Comparison of ENCODE assay signal across 14 cellular contexts in the genomic region with DNA sequence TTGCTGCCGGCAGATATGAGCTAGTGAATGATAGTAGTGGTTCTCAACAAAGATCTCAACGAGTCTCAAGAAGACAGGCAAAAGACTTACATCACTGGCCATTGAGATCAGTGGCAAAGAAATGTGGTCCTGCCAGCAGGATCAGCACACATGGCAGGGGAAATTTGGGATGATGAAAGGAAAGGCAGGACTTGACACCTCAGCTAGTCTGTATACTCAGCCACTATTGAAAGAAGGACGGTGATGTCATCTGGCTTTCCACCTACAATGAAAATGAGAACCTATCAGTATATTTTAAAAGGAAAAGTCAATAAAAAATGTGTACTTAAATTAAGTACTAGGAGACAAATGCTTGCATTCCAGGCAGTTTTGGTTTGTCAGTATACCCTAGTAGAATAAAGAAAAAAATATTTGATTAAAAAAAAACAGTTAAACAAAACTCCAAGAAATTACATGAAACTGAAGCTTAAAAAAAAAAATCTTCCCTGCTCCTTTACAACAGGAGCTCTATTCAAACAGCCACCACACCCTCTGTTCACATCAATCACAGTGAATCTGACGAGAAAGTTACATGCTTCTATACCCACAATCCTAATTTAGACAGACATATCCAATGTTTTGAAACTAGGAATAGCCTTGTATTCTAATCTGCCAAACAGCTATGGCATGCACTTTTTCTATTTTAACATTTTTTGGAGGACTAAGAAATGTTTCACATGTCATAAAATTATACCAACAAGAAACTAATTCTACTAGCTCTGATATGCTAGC. TPM values are rescaled to one million over a fixed set of nuclear protein-coding genes. Genes with fewer than 3 reads are reported as not detected.
DNase-seq lines count a peak whose midpoint lies in the region; ATAC-seq and TF ChIP-seq lines count a peak whose summit lies in the region.
"Had no signal": no experiment of that assay in that cellular context is flagged by ENCODE, and none has a peak within 500 bp of the region (broad histone marks: within the 10 kb centered on the region; RNA-seq: fewer than 3 reads in every experiment).

No MANE protein-coding gene starts in this region.

- H3K9me3 Mint-ChIP-seq in MCF 10A (ENCODE audit: unreplicated experiment) (no peaks in the 10 kb centered on the region), memory B cell (no peaks in the 10 kb centered on the region)
- H3K9me3 Mint-ChIP-seq: T-helper 2 cell treated with Interferon-gamma antibody and Interleukin-4, amounts not matched to agents 5 μg/mL and 100 μg/mL, for 36 hours had no signal

- H3K27me3 ChIP-seq in subcutaneous abdominal adipose tissue (ENCODE audit: control insufficient read depth in 5 of 5, insufficient read depth in 4 of 5, low read length in 5 of 5), result no peaks in the 10 kb centered on the region
- H3K27me3 ChIP-seq: testis had no signal

- CTCF ChIA-PET in MCF 10A (lab: Yijun Ruan, JAX), result interaction anchor here (0.6 to 3.8 kb wide), 8 partner anchors 10 to 767 kb away, joined by 3 to 21 read pairs (median 4); no protein-coding TSS in a partner anchor

- no peak for ATAC-seq in memory B cell (ENCODE audit: low read depth)

- POLR2A ChIA-PET in MCF 10A (lab: Yijun Ruan, JAX), result interaction anchor here (0.5 to 14.4 kb wide), 21 partner anchors 10 to 336 kb away, joined by 3 to 351 read pairs (median 5); a partner anchor contains a TSS

- intact Hi-C loops in MCF 10A (cut with micrococcal nuclease), result loop anchor here (5.0 kb wide), 1 partner anchor 40 kb away; no protein-coding TSS in a partner anchor

- no peak overlapping the region for H3K4me3 ChIP-seq in subcutaneous abdominal adipose tissue (ENCODE audit: low read depth in 1 of 5, low read length in 5 of 5)
- H3K4me3 ChIP-seq: testis had no signal

- peaks cover 0 to 15% (median 11%) of the 10 kb centered on the region in 5 donors for H3K4me1 ChIP-seq in subcutaneous abdominal adipose tissue (ENCODE audit: control insufficient read depth in 5 of 5, insufficient read depth in 5 of 5, low read length in 5 of 5)

- H3K4me1 Mint-ChIP-seq in MCF 10A (ENCODE audit: insufficient read depth, unreplicated experiment) (peaks cover 40% of the 10 kb centered on the region), memory B cell (peaks cover 7% of the 10 kb centered on the region)

- peak overlapping the region; percentile 69 for H3K27ac Mint-ChIP-seq in MCF 10A (ENCODE audit: low read depth, unreplicated experiment)
- H3K27ac Mint-ChIP-seq in memory B cell, result peak overlapping the region; percentile 53
- H3K27ac Mint-ChIP-seq: progenitor cell of endocrine pancreas; T-helper 2 cell treated with Interferon-gamma antibody and Interleukin-4, amounts not matched to agents 5 μg/mL and 100 μg/mL, for 36 hours had no signal

- no peaks in the 10 kb centered on the region for H3K27me3 Mint-ChIP-seq in MCF 10A (ENCODE audit: insufficient read depth, unreplicated experiment)
- no peaks in the 10 kb centered on the region for H3K27me3 Mint-ChIP-seq in memory B cell
- H3K27me3 Mint-ChIP-seq: progenitor cell of endocrine pancreas had no signal

- peak overlapping the region; percentile 47 for H3K4me3 Mint-ChIP-seq in MCF 10A (ENCODE audit: unreplicated experiment)
- no peak overlapping the region for H3K4me3 Mint-ChIP-seq in memory B cell
- H3K4me3 Mint-ChIP-seq: T-helper 2 cell treated with Interferon-gamma antibody and Interleukin-4, amounts not matched to agents 5 μg/mL and 100 μg/mL, for 36 hours had no signal

- DNase-seq in NCI-H2107 treated with DMSO at 0.1 percent for 48 hours (lab: John Stamatoyannopoulos, UW; ENCODE audit: unreplicated experiment) (peak; percentile 39), NCI-H2107 (lab: John Stamatoyannopoulos, UW) (no peak), MCF 10A (ENCODE audit: unreplicated experiment) (peak; percentile 44), memory B cell (ENCODE audit: low spot score in 2 of 2) (no peak), activated gamma-delta T cell (lab: John Stamatoyannopoulos, UW) (no peak), SW 1271 (lab: John Stamatoyannopoulos, UW) (no peak)
- no peak for DNase-seq in activated CD4-positive, alpha-beta T cell treated with anti-CD3 and anti-CD28 coated beads, Interleukin-2, amount 50 U/mL, for 1 hour
- DNase-seq: activated CD4-positive, alpha-beta T cell treated with anti-CD3 and anti-CD28 coated beads, Interleukin-2, amount 50 U/mL, for 48 hours; activated naive CD4-positive, alpha-beta T cell treated with anti-CD3 and anti-CD28 coated beads, Interleukin-2, amount 50 U/mL, for 16 hours; NCI-H2227 treated with DMSO at 0.1 percent for 48 hours had no signal

- no peak for TF ChIP-seq CTCF in MCF 10A (IDR thresholded peaks at IDR 0.05; ENCODE audit: unreplicated experiment)

- peak overlapping the region in 1 of 5 donors; percentile 2 for H3K9ac ChIP-seq in subcutaneous abdominal adipose tissue (ENCODE audit: low read length in 5 of 5)

- no peaks in the 10 kb centered on the region for H3K9me3 ChIP-seq in subcutaneous abdominal adipose tissue (ENCODE audit: control insufficient read depth in 5 of 5, low read length in 5 of 5)
- H3K9me3 ChIP-seq: testis had no signal

- H3K27ac ChIP-seq in subcutaneous abdominal adipose tissue (ENCODE audit: low read depth, low read length), result peak overlapping the region; percentile 50
- H3K27ac ChIP-seq: testis had no signal

- H3K36me3 Mint-ChIP-seq in MCF 10A (ENCODE audit: insufficient read depth, unreplicated experiment) (peaks cover 99% of the 10 kb centered on the region), memory B cell (peaks cover 20% of the 10 kb centered on the region)

- BruUV-seq in MCF 10A (replicated peaks; lab: Mats Ljungman, UMichigan), result no TSS peak

- H3K36me3 ChIP-seq in subcutaneous abdominal adipose tissue (ENCODE audit: control insufficient read depth in 5 of 5, insufficient read depth in 5 of 5, low read length in 5 of 5), result peaks cover 17 to 59% (median 32%) of the 10 kb centered on the region in 5 donors

RNA-seq across cellular contexts. Expression of a gene that starts 34.9 kb away (rescaled TPM):
- 1.0 and 1.5 TPM in 2 replicates for total RNA-seq in MCF 10A (2022)

RNA-seq across cellular contexts. Expression of a gene that starts 35.1 kb away (rescaled TPM):
- total RNA-seq in MCF 10A (2022), result 125 and 131 TPM in 2 replicates

RNA-seq across cellular contexts. Expression of a gene that starts 46.1 kb away (rescaled TPM):
- total RNA-seq in MCF 10A (2022), result 32.0 and 36.5 TPM in 2 replicates

Comparison
In these comparisons a context has a peak if more than half of its experiments do, and no peak if none do; other contexts are left out.
1. DNase-seq: peak in NCI-H2107 treated with DMSO at 0.1 percent for 48 hours (single experiment) and MCF 10A (single experiment); none in NCI-H2107 (single experiment), memory B cell (0 of 2), activated CD4-positive, alpha-beta T cell treated with anti-CD3 and anti-CD28 coated beads, Interleukin-2, amount 50 U/mL, for 1 hour (single experiment), activated gamma-delta T cell (single experiment) and SW 1271 (0 of 2).